ENCODE assay signal across 13 cellular contexts in genomic region chr3:123993818-123994217, GRCh38.
"Had no signal": no experiment of that assay in that cellular context is flagged by ENCODE, and none has a peak within 500 bp of the region (broad histone marks: within the 10 kb centered on the region; RNA-seq: fewer than 3 reads in every experiment).

No MANE protein-coding gene starts in this region.

- H3K4me3 ChIP-seq: body of pancreas, gastroesophageal sphincter, left ventricle myocardium inferior, sigmoid colon had no signal

- H3K27ac ChIP-seq: body of pancreas, gastroesophageal sphincter, left ventricle myocardium inferior, sigmoid colon had no signal

- DNase-seq: activated CD4-positive, alpha-beta T cell treated with anti-CD3 and anti-CD28 coated beads, Interleukin-2, amount 50 U/mL, for 4 hours; activated effector memory CD4-positive, alpha-beta T cell treated with Interleukin-2 at 50 U/mL for 16 hours; activated T-cell treated with anti-CD3 and anti-CD28 coated beads, Interleukin-2, amount 50 U/mL, for 24 hours; amniotic stem cell; body of pancreas; effector memory CD4-positive, alpha-beta T cell; left ventricle myocardium inferior; sigmoid colon; stimulated activated CD4-positive, alpha-beta T cell treated with anti-CD3 and anti-CD28 coated beads, Interleukin-2, amount 100 ng/mL, for 24 hours; stimulated activated naive B cell treated with anti-CD40 and anti-IgM and Interleukin-4, amounts not matched to agents 10 μg/mL and 1 μg/mL and 100 μg/mL, for 72 hours; substantia nigra; trophoblast cell had no signal

- H3K36me3 ChIP-seq: gastroesophageal sphincter, left ventricle myocardium inferior, sigmoid colon had no signal

- H3K27me3 ChIP-seq: body of pancreas, gastroesophageal sphincter had no signal

- H3K9me3 ChIP-seq: sigmoid colon had no signal
